In genomic region chr11:71791111-71791510, GRCh38 we compare ENCODE assay signal across 13 cellular contexts. TPM values are rescaled to one million over a fixed set of nuclear protein-coding genes. Genes with fewer than 3 reads are reported as not detected.
"Had no signal": no experiment of that assay in that cellular context is flagged by ENCODE, and none has a peak within 500 bp of the region (broad histone marks: within the 10 kb centered on the region; RNA-seq: fewer than 3 reads in every experiment).

No MANE protein-coding gene starts in this region.

RNA-seq across cellular contexts. Expression of gene DEFB108B, which starts 41.9 kb away (rescaled TPM):
- total RNA-seq: activated CD4-positive, alpha-beta T cell treated with anti-CD3 and anti-CD28 coated beads, Interleukin-2, amount 10 ng/mL, durations not matched to agents 24 days and 14 days; activated CD8-positive, alpha-beta T cell treated with anti-CD3 and anti-CD28 coated beads, Interleukin-2, amount 10 ng/mL, durations not matched to agents 7 days and 5 days; activated naive CD4-positive, alpha-beta T cell treated with anti-CD3 and anti-CD28 coated beads, Interleukin-2, amount 50 U/mL, for 72 hours; activated T-helper 2 cell treated with anti-CD3 and anti-CD28 coated beads, Interferon-gamma antibody, Interleukin-2, Interleukin-4, amounts not matched to agents 10 μg/mL and 5 μg/mL and 100 μg/mL, durations not matched to agents 14 hours and 24 hours and 36 hours; adrenal gland; astrocyte; body of pancreas; bronchial epithelial cell; M059J; PC-3; Peyer's patch; SJSA1 had no signal
- polyA plus RNA-seq: adrenal gland, SK-N-SH had no signal
